In genomic region chr6:111928139-111928538, GRCh38 we compare ENCODE assay signal across 7 cellular contexts.
"Had no signal": no experiment of that assay in that cellular context is flagged by ENCODE, and none has a peak within 500 bp of the region (broad histone marks: within the 10 kb centered on the region; RNA-seq: fewer than 3 reads in every experiment).

No MANE protein-coding gene starts in this region.

- H3K27ac ChIP-seq: HL-60 had no signal

- H3K4me2 ChIP-seq: GM23338 had no signal

- H3K4me3 Mint-ChIP-seq: GM23338, H9 had no signal

- H2AFZ ChIP-seq: GM23338 had no signal

- ATAC-seq: K562 had no signal

- H3K27ac Mint-ChIP-seq: GM23338 had no signal

- H3K4me3 ChIP-seq: GM23338, K562 had no signal

- DNase-seq: H9, HCEC 1CT, IMR-90, KG1 had no signal
